Comparison of ENCODE assay signal across 41 cellular contexts in the genomic region with DNA sequence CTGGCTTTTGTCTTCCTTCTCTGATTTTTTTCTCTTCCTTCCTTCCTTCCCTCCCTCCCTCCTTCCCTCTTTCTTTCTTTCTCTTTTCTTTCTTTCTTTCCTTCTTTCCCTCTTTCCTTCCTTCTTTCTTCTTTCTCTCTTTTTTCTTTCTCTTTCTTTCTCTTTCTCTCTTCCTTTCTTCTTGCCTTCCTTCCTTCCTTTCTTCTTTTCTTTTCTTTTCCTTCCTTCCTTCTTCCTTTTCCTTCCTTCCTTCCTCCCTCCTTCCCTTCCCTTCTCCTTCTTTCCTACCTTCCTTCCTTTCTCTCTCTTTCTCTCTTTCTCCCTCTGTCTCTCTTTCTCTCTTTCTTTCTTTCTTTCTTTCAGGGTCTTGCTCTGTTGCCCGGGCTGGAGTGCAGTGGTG. TPM values are rescaled to one million over a fixed set of nuclear protein-coding genes. Genes with fewer than 3 reads are reported as not detected.
"Had no signal": no experiment of that assay in that cellular context is flagged by ENCODE, and none has a peak within 500 bp of the region (broad histone marks: within the 10 kb centered on the region; RNA-seq: fewer than 3 reads in every experiment).

No MANE protein-coding gene starts in this region.

- H3K4me1 ChIP-seq: adrenal gland, ascending aorta, body of pancreas, breast epithelium had no signal

- H3K27ac Mint-ChIP-seq: activated naive CD4-positive, alpha-beta T cell treated with anti-CD3 and anti-CD28 coated beads for 36 hours; activated naive CD4-positive, alpha-beta T cell treated with anti-CD3 and anti-CD28 coated beads, Interleukin-2, amount 10 ng/mL, durations not matched to agents 7 days and 5 days; activated naive CD4-positive, alpha-beta T cell treated with anti-CD3 and anti-CD28 coated beads, Interleukin-2, amount 50 U/mL, for 24 hours; activated naive CD4-positive, alpha-beta T cell treated with anti-CD3 and anti-CD28 coated beads, Interleukin-2, amount 50 U/mL, for 72 hours; activated naive CD8-positive, alpha-beta T cell; activated naive CD8-positive, alpha-beta T cell treated with anti-CD3 and anti-CD28 coated beads for 36 hours; activated naive CD8-positive, alpha-beta T cell treated with anti-CD3 and anti-CD28 coated beads, Interleukin-2, amount 10 ng/mL, durations not matched to agents 7 days and 5 days; activated naive CD8-positive, alpha-beta T cell treated with anti-CD3 and anti-CD28 coated beads, Interleukin-2, amount 50 U/mL, for 24 hours; activated T-cell treated with anti-CD3 and anti-CD28 coated beads, Interleukin-2, amount 50 U/mL, for 24 hours; activated T-cell treated with anti-CD3 and anti-CD28 coated beads, Interleukin-2, amount 50 U/mL, for 72 hours; activated T-helper 1 cell treated with anti-CD3 and anti-CD28 coated beads, Interleukin-12 subunit alpha, Interleukin-12 subunit beta, Interleukin-2, Interleukin-4 antibody, amounts not matched to agents 30 ng/mL and 10 ng/mL and 1 ng/mL, durations not matched to agents 14 hours and 24 hours and 36 hours; activated T-helper 17 cell treated with anti-CD3 and anti-CD28 coated beads, Interleukin-2, amount 50 U/mL, for 72 hours; activated T-helper 2 cell treated with anti-CD3 and anti-CD28 coated beads, Interferon-gamma antibody, Interleukin-2, Interleukin-4, amounts not matched to agents 10 μg/mL and 5 μg/mL and 100 μg/mL, durations not matched to agents 14 hours and 24 hours and 36 hours; brain had no signal

- DNase-seq: activated effector memory CD4-positive, alpha-beta T cell treated with anti-CD3 and anti-CD28 coated beads, Interleukin-2, amount 50 U/mL, for 16 hours; activated effector memory CD4-positive, alpha-beta T cell treated with Interleukin-2 at 50 U/mL for 16 hours; activated gamma-delta T cell; activated gamma-delta T cell treated with Interleukin-2 at 50 U/mL for 16 hours; activated naive CD4-positive, alpha-beta T cell; activated naive CD4-positive, alpha-beta T cell treated with anti-CD3 and anti-CD28 coated beads for 36 hours; activated naive CD4-positive, alpha-beta T cell treated with anti-CD3 and anti-CD28 coated beads, Interleukin-2, amount 10 ng/mL, durations not matched to agents 7 days and 5 days; activated naive CD4-positive, alpha-beta T cell treated with anti-CD3 and anti-CD28 coated beads, Interleukin-2, amount 50 U/mL, for 16 hours; activated naive CD4-positive, alpha-beta T cell treated with Interleukin-2 at 50 U/mL for 16 hours; activated naive CD8-positive, alpha-beta T cell treated with anti-CD3 and anti-CD28 coated beads for 36 hours; activated naive CD8-positive, alpha-beta T cell treated with anti-CD3 and anti-CD28 coated beads, Interleukin-2, amount 10 ng/mL, durations not matched to agents 7 days and 5 days; activated naive CD8-positive, alpha-beta T cell treated with anti-CD3 and anti-CD28 coated beads, Interleukin-2, amount 50 U/mL, for 24 hours; activated T-cell treated with anti-CD3 and anti-CD28 coated beads, Interleukin-2, amount 50 U/mL, for 24 hours; activated T-cell treated with anti-CD3 and anti-CD28 coated beads, Interleukin-2, amount 50 U/mL, for 4 hours; activated T-cell treated with anti-CD3 and anti-CD28 coated beads, Interleukin-2, amount 50 U/mL, for 48 hours; activated T-cell treated with anti-CD3 and anti-CD28 coated beads, Interleukin-2, amount 50 U/mL, for 72 hours; adrenal gland; amniotic stem cell; amygdala; anterior cingulate cortex; aorta; body of pancreas; brain microvascular endothelial cell; caudate nucleus; central memory CD4-positive, alpha-beta T cell; cerebellar nuclear complex had no signal

- FAIRE-seq: astrocyte, bronchial epithelial cell had no signal

- H3K27me3 ChIP-seq: adrenal gland, ascending aorta, body of pancreas, brain microvascular endothelial cell, breast epithelium, cardiac muscle cell had no signal

- H3K9me3 Mint-ChIP-seq: activated naive CD4-positive, alpha-beta T cell treated with anti-CD3 and anti-CD28 coated beads for 36 hours; activated naive CD4-positive, alpha-beta T cell treated with anti-CD3 and anti-CD28 coated beads, Interleukin-2, amount 10 ng/mL, durations not matched to agents 7 days and 5 days; activated naive CD4-positive, alpha-beta T cell treated with anti-CD3 and anti-CD28 coated beads, Interleukin-2, amount 50 U/mL, for 24 hours; activated naive CD4-positive, alpha-beta T cell treated with anti-CD3 and anti-CD28 coated beads, Interleukin-2, amount 50 U/mL, for 72 hours; activated naive CD8-positive, alpha-beta T cell treated with anti-CD3 and anti-CD28 coated beads for 36 hours; activated naive CD8-positive, alpha-beta T cell treated with anti-CD3 and anti-CD28 coated beads, Interleukin-2, amount 10 ng/mL, durations not matched to agents 7 days and 5 days; activated naive CD8-positive, alpha-beta T cell treated with anti-CD3 and anti-CD28 coated beads, Interleukin-2, amount 50 U/mL, for 24 hours; activated T-cell treated with anti-CD3 and anti-CD28 coated beads, Interleukin-2, amount 50 U/mL, for 24 hours; activated T-cell treated with anti-CD3 and anti-CD28 coated beads, Interleukin-2, amount 50 U/mL, for 4 hours; activated T-cell treated with anti-CD3 and anti-CD28 coated beads, Interleukin-2, amount 50 U/mL, for 72 hours; activated T-helper 1 cell treated with anti-CD3 and anti-CD28 coated beads, Interleukin-12 subunit alpha, Interleukin-12 subunit beta, Interleukin-2, Interleukin-4 antibody, amounts not matched to agents 30 ng/mL and 10 ng/mL and 1 ng/mL, durations not matched to agents 14 hours and 24 hours and 36 hours; activated T-helper 17 cell treated with anti-CD3 and anti-CD28 coated beads, Interleukin-2, amount 50 U/mL, for 72 hours; activated T-helper 2 cell treated with anti-CD3 and anti-CD28 coated beads, Interferon-gamma antibody, Interleukin-2, Interleukin-4, amounts not matched to agents 10 μg/mL and 5 μg/mL and 100 μg/mL, durations not matched to agents 14 hours and 24 hours and 36 hours; brain; central memory CD8-positive, alpha-beta T cell had no signal

- H3K36me3 ChIP-seq: adrenal gland, ascending aorta, brain microvascular endothelial cell, breast epithelium, cardiac muscle cell had no signal

- ATAC-seq: activated naive CD4-positive, alpha-beta T cell treated with anti-CD3 and anti-CD28 coated beads, Interleukin-2, amount 50 U/mL, for 72 hours; activated naive CD8-positive, alpha-beta T cell treated with anti-CD3 and anti-CD28 coated beads, Interleukin-2, amount 50 U/mL, for 24 hours; activated T-cell treated with anti-CD3 and anti-CD28 coated beads, Interleukin-2, amount 50 U/mL, for 4 hours; activated T-cell treated with anti-CD3 and anti-CD28 coated beads, Interleukin-2, amount 50 U/mL, for 72 hours; activated T-helper 17 cell treated with anti-CD3 and anti-CD28 coated beads, Interleukin-2, amount 50 U/mL, for 72 hours; body of pancreas had no signal

- H3K4me3 ChIP-seq: adrenal gland, ascending aorta, body of pancreas, breast epithelium, cardiac muscle cell had no signal

- H3K9me3 ChIP-seq: adrenal gland, ascending aorta, body of pancreas, breast epithelium had no signal

- H3K36me3 Mint-ChIP-seq: activated naive CD4-positive, alpha-beta T cell treated with anti-CD3 and anti-CD28 coated beads, Interleukin-2, amount 10 ng/mL, durations not matched to agents 7 days and 5 days; activated naive CD4-positive, alpha-beta T cell treated with anti-CD3 and anti-CD28 coated beads, Interleukin-2, amount 50 U/mL, for 24 hours; activated naive CD4-positive, alpha-beta T cell treated with anti-CD3 and anti-CD28 coated beads, Interleukin-2, amount 50 U/mL, for 72 hours; activated naive CD8-positive, alpha-beta T cell; activated naive CD8-positive, alpha-beta T cell treated with anti-CD3 and anti-CD28 coated beads for 36 hours; activated naive CD8-positive, alpha-beta T cell treated with anti-CD3 and anti-CD28 coated beads, Interleukin-2, amount 10 ng/mL, durations not matched to agents 7 days and 5 days; brain had no signal

- H3K4me3 Mint-ChIP-seq: activated naive CD4-positive, alpha-beta T cell treated with anti-CD3 and anti-CD28 coated beads for 36 hours; activated naive CD4-positive, alpha-beta T cell treated with anti-CD3 and anti-CD28 coated beads, Interleukin-2, amount 10 ng/mL, durations not matched to agents 7 days and 5 days; activated naive CD4-positive, alpha-beta T cell treated with anti-CD3 and anti-CD28 coated beads, Interleukin-2, amount 50 U/mL, for 24 hours; activated naive CD8-positive, alpha-beta T cell; activated naive CD8-positive, alpha-beta T cell treated with anti-CD3 and anti-CD28 coated beads for 36 hours; activated naive CD8-positive, alpha-beta T cell treated with anti-CD3 and anti-CD28 coated beads, Interleukin-2, amount 10 ng/mL, durations not matched to agents 7 days and 5 days; activated naive CD8-positive, alpha-beta T cell treated with anti-CD3 and anti-CD28 coated beads, Interleukin-2, amount 50 U/mL, for 24 hours; activated T-cell treated with anti-CD3 and anti-CD28 coated beads, Interleukin-2, amount 50 U/mL, for 24 hours; activated T-cell treated with anti-CD3 and anti-CD28 coated beads, Interleukin-2, amount 50 U/mL, for 4 hours; activated T-cell treated with anti-CD3 and anti-CD28 coated beads, Interleukin-2, amount 50 U/mL, for 72 hours; activated T-helper 1 cell treated with anti-CD3 and anti-CD28 coated beads, Interleukin-12 subunit alpha, Interleukin-12 subunit beta, Interleukin-2, Interleukin-4 antibody, amounts not matched to agents 30 ng/mL and 10 ng/mL and 1 ng/mL, durations not matched to agents 14 hours and 24 hours and 36 hours; activated T-helper 17 cell treated with anti-CD3 and anti-CD28 coated beads, Interleukin-2, amount 50 U/mL, for 72 hours; brain; central memory CD8-positive, alpha-beta T cell had no signal

- H3K4me1 Mint-ChIP-seq: activated naive CD4-positive, alpha-beta T cell treated with anti-CD3 and anti-CD28 coated beads, Interleukin-2, amount 10 ng/mL, durations not matched to agents 7 days and 5 days; activated naive CD4-positive, alpha-beta T cell treated with anti-CD3 and anti-CD28 coated beads, Interleukin-2, amount 50 U/mL, for 24 hours; activated naive CD8-positive, alpha-beta T cell treated with anti-CD3 and anti-CD28 coated beads for 36 hours; activated naive CD8-positive, alpha-beta T cell treated with anti-CD3 and anti-CD28 coated beads, Interleukin-2, amount 10 ng/mL, durations not matched to agents 7 days and 5 days; activated naive CD8-positive, alpha-beta T cell treated with anti-CD3 and anti-CD28 coated beads, Interleukin-2, amount 50 U/mL, for 24 hours; activated T-helper 17 cell treated with anti-CD3 and anti-CD28 coated beads, Interleukin-2, amount 50 U/mL, for 72 hours; brain; central memory CD8-positive, alpha-beta T cell had no signal

- H3K27ac ChIP-seq: adrenal gland, ascending aorta, body of pancreas, brain microvascular endothelial cell, breast epithelium, cardiac muscle cell had no signal

RNA-seq across cellular contexts. Expression of a gene that starts 54.4 kb away (rescaled TPM):
- total RNA-seq: activated naive CD4-positive, alpha-beta T cell treated with anti-CD3 and anti-CD28 coated beads for 36 hours; activated naive CD4-positive, alpha-beta T cell treated with anti-CD3 and anti-CD28 coated beads, Interleukin-2, amount 50 U/mL, for 72 hours; activated naive CD8-positive, alpha-beta T cell treated with anti-CD3 and anti-CD28 coated beads for 36 hours; activated naive CD8-positive, alpha-beta T cell treated with anti-CD3 and anti-CD28 coated beads, Interleukin-2, amount 10 ng/mL, durations not matched to agents 7 days and 5 days; activated T-cell treated with anti-CD3 and anti-CD28 coated beads, Interleukin-2, amount 50 U/mL, for 4 hours; activated T-cell treated with anti-CD3 and anti-CD28 coated beads, Interleukin-2, amount 50 U/mL, for 72 hours; activated T-helper 1 cell treated with anti-CD3 and anti-CD28 coated beads, Interleukin-12 subunit alpha, Interleukin-12 subunit beta, Interleukin-2, Interleukin-4 antibody, amounts not matched to agents 30 ng/mL and 10 ng/mL and 1 ng/mL, durations not matched to agents 14 hours and 24 hours and 36 hours; activated T-helper 17 cell treated with anti-CD3 and anti-CD28 coated beads, Interleukin-2, amount 50 U/mL, for 72 hours; activated T-helper 2 cell treated with anti-CD3 and anti-CD28 coated beads, Interferon-gamma antibody, Interleukin-2, Interleukin-4, amounts not matched to agents 10 μg/mL and 5 μg/mL and 100 μg/mL, durations not matched to agents 14 hours and 24 hours and 36 hours; aorta; ascending aorta; astrocyte; bronchial epithelial cell; cardiac muscle cell; cardiac septum; chondrocyte had no signal
- polyA plus RNA-seq: cardiac muscle cell had no signal
